In the genomic region with DNA sequence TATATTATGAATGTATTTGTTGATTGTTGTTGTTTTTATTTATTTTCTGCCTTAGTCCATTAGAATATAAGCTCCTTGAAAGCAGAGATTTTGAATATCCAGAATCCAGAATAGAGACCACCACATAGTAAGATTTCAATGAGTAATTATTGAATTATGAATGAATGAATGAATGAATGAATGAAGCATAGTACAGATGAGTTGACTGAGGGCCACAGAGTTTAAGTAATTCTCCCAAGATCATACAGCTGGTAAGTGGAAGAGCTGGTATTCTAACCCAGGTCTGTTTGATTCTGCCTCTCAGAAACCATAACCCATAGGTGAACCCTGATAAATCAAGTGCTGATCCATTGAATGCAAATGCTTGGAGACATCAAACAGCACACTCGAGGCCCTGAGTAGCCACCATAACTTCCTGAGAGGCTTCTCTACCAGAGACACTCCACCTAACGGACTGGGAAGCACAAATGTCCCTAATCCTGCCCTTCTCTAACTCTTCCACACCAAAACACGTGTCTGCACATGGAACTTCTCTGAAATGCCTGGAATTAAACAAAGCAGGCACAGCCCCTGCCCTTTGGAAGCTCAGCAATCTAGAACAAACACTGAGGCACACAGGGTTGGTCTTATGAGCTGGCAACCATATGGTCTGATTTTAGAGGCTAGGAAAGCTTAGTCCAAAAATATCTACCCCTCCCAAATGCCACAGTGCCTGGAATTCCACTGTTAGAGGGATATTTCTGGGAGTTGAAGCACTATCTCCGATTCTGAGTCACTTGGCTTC, we compare ENCODE assay signal across 12 cellular contexts.
A peak's percentile ranks its signal among the peaks of the same experiment; 100 is the strongest.
DNase-seq lines count a peak whose midpoint lies in the region; ATAC-seq, FAIRE-seq and TF ChIP-seq lines count a peak whose summit lies in the region.
"Had no signal": no experiment of that assay in that cellular context is flagged by ENCODE, and none has a peak within 500 bp of the region (broad histone marks: within the 10 kb centered on the region; RNA-seq: fewer than 3 reads in every experiment).

No MANE protein-coding gene starts in this region.

- no peaks in the 10 kb centered on the region for H3K36me3 ChIP-seq in GM23338 (ENCODE audit: insufficient read depth)
- no peaks in the 10 kb centered on the region for H3K36me3 ChIP-seq in adipocyte (ENCODE audit: control insufficient read depth, insufficient read depth, low read length, severe bottlenecking)
- H3K36me3 ChIP-seq in left ventricle myocardium inferior, result no peaks in the 10 kb centered on the region

- no peaks in the 10 kb centered on the region for H3K9me2 ChIP-seq in GM23338 (ENCODE audit: insufficient read depth)

- H3K4me1 ChIP-seq in GM23338 (ENCODE audit: insufficient read depth) (peaks cover 13% of the 10 kb centered on the region), adipocyte (ENCODE audit: control insufficient read depth, insufficient read depth, low read length) (peaks cover 36% of the 10 kb centered on the region), left ventricle myocardium inferior (peaks cover 57% of the 10 kb centered on the region)

- H3K9me3 ChIP-seq in adipocyte (ENCODE audit: control insufficient read depth, low read length) (no peaks in the 10 kb centered on the region), left ventricle myocardium inferior (replicated peaks) (no peaks in the 10 kb centered on the region)

- H3K4me3 ChIP-seq in GM23338, result no peak overlapping the region
- H3K4me3 ChIP-seq in adipocyte (ENCODE audit: low read length), result no peak overlapping the region
- no peak overlapping the region for H3K4me3 ChIP-seq in left ventricle myocardium inferior

- H3K36me3 Mint-ChIP-seq in GM23338 (ENCODE audit: low read depth), result peaks cover 2% of the 10 kb centered on the region; the same call in 2 of the 3 replicates

- no peaks in the 10 kb centered on the region for H4K20me1 ChIP-seq in GM23338 (replicated peaks; ENCODE audit: insufficient read depth)

- no peak for FAIRE-seq in D721Med (lab: Jason Lieb, UNC)

- no peak overlapping the region for H3K4me3 Mint-ChIP-seq in GM23338
- H3K4me3 Mint-ChIP-seq: activated CD4-positive, alpha-beta T cell treated with anti-CD3 and anti-CD28 coated beads for 36 hours; effector memory CD8-positive, alpha-beta T cell had no signal

- TF ChIP-seq CTCF in GM23338 (conservative IDR thresholded peaks at IDR 0.05; ENCODE audit: low read depth in 2 of 2) (no peak), left ventricle myocardium inferior (IDR thresholded peaks at IDR 0.05; ENCODE audit: borderline replicate concordance) (no peak), D721Med (IDR thresholded peaks at IDR 0.05; ENCODE audit: insufficient read depth, missing control alignments) (no peak)

- intact Hi-C loops in left ventricle myocardium inferior (cut with micrococcal nuclease), result no loop called here

- peaks cover 34% of the 10 kb centered on the region for H3K4me1 Mint-ChIP-seq in GM23338

- peak overlapping the region; percentile 18; the same call in 1 of the 2 replicates for H3K27ac Mint-ChIP-seq in GM23338
- H3K27ac Mint-ChIP-seq: activated CD4-positive, alpha-beta T cell treated with anti-CD3 and anti-CD28 coated beads for 36 hours; effector memory CD8-positive, alpha-beta T cell had no signal

- peak overlapping the region; percentile 53 for H3K9ac ChIP-seq in adipocyte (ENCODE audit: low read length)

- H3K9me3 Mint-ChIP-seq in GM23338, result no peaks in the 10 kb centered on the region; the same call in 1 of the 3 replicates
- H3K9me3 Mint-ChIP-seq: effector memory CD8-positive, alpha-beta T cell had no signal

- DNase-seq in GM23338 (ENCODE audit: low spot score) (no peak), adipocyte (ENCODE audit: low read depth) (peak; percentile 1), left ventricle myocardium inferior (no peak), stromal cell of bone marrow (ENCODE audit: low read depth) (peak; percentile 33), D721Med (ENCODE audit: insufficient read length, low spot score) (no peak)
- no peak for DNase-seq in stimulated activated CD8-positive, alpha-beta memory T cell treated with anti-CD3 and anti-CD28 coated beads, Interleukin-4, amount 100 ng/mL, for 48 hours
- DNase-seq: activated CD4-positive, alpha-beta T cell treated with anti-CD3 and anti-CD28 coated beads for 36 hours; activated effector memory CD4-positive, alpha-beta T cell treated with anti-CD3 and anti-CD28 coated beads, Interleukin-2, amount 50 U/mL, for 16 hours; effector memory CD8-positive, alpha-beta T cell; SHP77; stimulated activated CD4-positive, alpha-beta T cell treated with anti-CD3 and anti-CD28 coated beads, Interleukin-4, amount 100 ng/mL, for 24 hours had no signal

- H3K4me2 ChIP-seq in GM23338, result no peak overlapping the region

- no peaks in the 10 kb centered on the region for H3F3A ChIP-seq in GM23338 (replicated peaks; ENCODE audit: low read depth)

- peaks cover 7% of the 10 kb centered on the region for H3K27me3 Mint-ChIP-seq in GM23338 (ENCODE audit: insufficient read depth, low read depth, poor library complexity)
- H3K27me3 Mint-ChIP-seq: activated CD4-positive, alpha-beta T cell treated with anti-CD3 and anti-CD28 coated beads for 36 hours had no signal

- H3K27ac ChIP-seq in GM23338 (ENCODE audit: low read depth), result no peak overlapping the region
- peak overlapping the region; percentile 80 for H3K27ac ChIP-seq in left ventricle myocardium inferior (replicated peaks)

- no peaks in the 10 kb centered on the region for H3K27me3 ChIP-seq in GM23338 (ENCODE audit: insufficient read depth)
- H3K27me3 ChIP-seq in adipocyte (replicated peaks; ENCODE audit: control insufficient read depth, insufficient read depth, low read length), result no peaks in the 10 kb centered on the region
- no peaks in the 10 kb centered on the region for H3K27me3 ChIP-seq in left ventricle myocardium inferior (ENCODE audit: low read depth)

- H2AFZ ChIP-seq in GM23338, result no peak overlapping the region

- H3K79me2 ChIP-seq in GM23338 (replicated peaks; ENCODE audit: insufficient read depth), result no peaks in the 10 kb centered on the region

- ATAC-seq in GM23338 (no peak), HG02759 (IDR thresholded peaks at IDR 0.05; ENCODE audit: unreplicated experiment) (no peak)
- ATAC-seq: activated CD4-positive, alpha-beta T cell treated with anti-CD3 and anti-CD28 coated beads for 36 hours; effector memory CD8-positive, alpha-beta T cell had no signal

TF ChIP-seq in GM23338, 12 proteins besides CTCF, POLR2A, EP300 and RAD21 (continues in another document):
- TF ChIP-seq NANOG (IDR thresholded peaks at IDR 0.05; ENCODE audit: borderline replicate concordance) (no peak), EZH2 (IDR thresholded peaks at IDR 0.05; ENCODE audit: low read depth, unreplicated experiment) (no peak), EZH2phosphoT487 (IDR thresholded peaks at IDR 0.05; ENCODE audit: unreplicated experiment) (no peak), POLR2AphosphoS5 (IDR thresholded peaks at IDR 0.05; ENCODE audit: low read depth) (no peak), ZNF331 (CRISPR knock-in tag; IDR thresholded peaks at IDR 0.05; ENCODE audit: low read depth) (no peak), STAT1 (IDR thresholded peaks at IDR 0.05; ENCODE audit: unreplicated experiment) (no peak), JUNB (IDR thresholded peaks at IDR 0.05; ENCODE audit: unreplicated experiment) (no peak), CREB1 (CRISPR knock-in tag; IDR thresholded peaks at IDR 0.05; ENCODE audit: low read depth) (no peak), ZNF114 (CRISPR knock-in tag; IDR thresholded peaks at IDR 0.05) (no peak)
- TF ChIP-seq, protein P1, sequence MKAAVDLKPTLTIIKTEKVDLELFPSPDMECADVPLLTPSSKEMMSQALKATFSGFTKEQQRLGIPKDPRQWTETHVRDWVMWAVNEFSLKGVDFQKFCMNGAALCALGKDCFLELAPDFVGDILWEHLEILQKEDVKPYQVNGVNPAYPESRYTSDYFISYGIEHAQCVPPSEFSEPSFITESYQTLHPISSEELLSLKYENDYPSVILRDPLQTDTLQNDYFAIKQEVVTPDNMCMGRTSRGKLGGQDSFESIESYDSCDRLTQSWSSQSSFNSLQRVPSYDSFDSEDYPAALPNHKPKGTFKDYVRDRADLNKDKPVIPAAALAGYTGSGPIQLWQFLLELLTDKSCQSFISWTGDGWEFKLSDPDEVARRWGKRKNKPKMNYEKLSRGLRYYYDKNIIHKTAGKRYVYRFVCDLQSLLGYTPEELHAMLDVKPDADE (IDR thresholded peaks at IDR 0.05), result no peak

Comparison
In these comparisons a context has a peak if more than half of its experiments do, and no peak if none do; other contexts are left out.
1. DNase-seq: peak in adipocyte (single experiment) and stromal cell of bone marrow (single experiment); none in GM23338 (single experiment), left ventricle myocardium inferior (single experiment), stimulated activated CD8-positive, alpha-beta memory T cell treated with anti-CD3 and anti-CD28 coated beads, Interleukin-4, amount 100 ng/mL, for 48 hours (single experiment) and D721Med (single experiment).